In the genomic region with DNA sequence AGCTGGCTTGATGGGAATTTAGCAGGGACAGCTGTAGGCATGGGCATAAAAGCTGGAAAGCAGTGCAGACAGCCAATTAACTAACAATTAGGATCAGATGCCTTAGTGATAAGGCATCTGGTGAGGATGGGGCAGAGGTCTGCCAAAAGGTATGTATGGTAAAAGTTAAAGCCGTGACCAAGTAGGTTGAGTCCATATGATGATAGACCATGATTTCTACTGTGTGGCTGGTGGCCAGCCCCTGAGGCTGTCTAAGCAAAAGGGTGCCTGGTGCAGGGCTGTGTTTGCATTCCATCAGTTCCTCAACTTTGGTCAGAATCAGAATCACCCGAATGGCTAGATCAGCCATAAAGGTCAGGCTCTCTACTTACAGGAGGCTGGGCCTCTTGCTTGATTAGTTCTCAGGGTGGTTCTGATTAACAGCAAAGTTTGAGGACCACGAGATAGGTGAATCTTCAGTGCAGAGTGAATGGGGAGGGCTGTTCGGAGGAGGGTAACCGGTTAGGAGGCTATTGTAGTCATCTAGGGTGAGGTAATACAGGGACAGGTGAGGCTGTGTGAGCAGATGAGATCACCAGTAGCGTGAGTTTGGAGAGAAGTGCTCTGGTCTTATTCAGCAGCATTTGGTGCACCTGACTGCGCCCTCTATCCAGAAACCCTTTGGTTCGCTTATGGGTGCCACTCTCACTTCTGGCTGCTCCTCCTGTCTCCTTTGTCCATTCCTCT, we compare ENCODE assay signal across 25 cellular contexts. TPM values are rescaled to one million over a fixed set of nuclear protein-coding genes. Genes with fewer than 3 reads are reported as not detected.
A peak's percentile ranks its signal among the peaks of the same experiment; 100 is the strongest.
DNase-seq lines count a peak whose midpoint lies in the region; ATAC-seq and TF ChIP-seq lines count a peak whose summit lies in the region.
"Had no signal": no experiment of that assay in that cellular context is flagged by ENCODE, and none has a peak within 500 bp of the region (broad histone marks: within the 10 kb centered on the region; RNA-seq: fewer than 3 reads in every experiment).

No MANE protein-coding gene starts in this region.

- H2BK120ac ChIP-seq in trophoblast cell (ENCODE audit: insufficient read depth, low read length, poor library complexity), result peak overlapping the region; percentile 13

- H3K4me1 ChIP-seq in endodermal cell (ENCODE audit: control insufficient read depth, insufficient read depth, low read length) (peaks cover 11% of the 10 kb centered on the region), trophoblast cell (ENCODE audit: control insufficient read depth in 1 of 2, insufficient read depth in 2 of 2, low read length in 2 of 2) (peaks cover 37 to 47% of the 10 kb centered on the region in 2 experiments)

- H3K9me3 ChIP-seq in endodermal cell (ENCODE audit: control insufficient read depth, low read length) (no peaks in the 10 kb centered on the region), trophoblast cell (ENCODE audit: insufficient read depth, low read depth, low read length) (no peaks in the 10 kb centered on the region)
- H3K9me3 ChIP-seq: heart right ventricle, prostate gland, right lobe of liver had no signal

- H2AK5ac ChIP-seq in trophoblast cell (ENCODE audit: low read length), result peak overlapping the region; percentile 31

- H3K4me1 Mint-ChIP-seq in endodermal cell, result peaks cover 43% of the 10 kb centered on the region
- peaks cover 33 to 39% of the 10 kb centered on the region in 2 donors for H3K4me1 Mint-ChIP-seq in natural killer cell treated with Interleukin-12 subunit alpha and Interleukin-12 subunit beta and Interleukin-15 and Interleukin-18, amount 100 ng/mL, for 72 hours (ENCODE audit: low read depth in 2 of 2)

- H4K8ac ChIP-seq in trophoblast cell (ENCODE audit: low read depth, low read length), result no peak overlapping the region

- H3K36me3 ChIP-seq in endodermal cell (ENCODE audit: control insufficient read depth, insufficient read depth, low read length) (no peaks in the 10 kb centered on the region), trophoblast cell (ENCODE audit: control insufficient read depth in 1 of 2, insufficient read depth in 2 of 2, low read length in 2 of 2) (no peaks in the 10 kb centered on the region)
- H3K36me3 ChIP-seq: heart right ventricle, prostate gland, right lobe of liver had no signal

- H3K27me3 ChIP-seq in endodermal cell (ENCODE audit: control insufficient read depth, insufficient read depth, low read length, poor library complexity, severe bottlenecking) (no peaks in the 10 kb centered on the region), trophoblast cell (ENCODE audit: insufficient read depth, low read length) (no peaks in the 10 kb centered on the region)
- H3K27me3 ChIP-seq: heart right ventricle, right lobe of liver had no signal

- H3K23ac ChIP-seq in trophoblast cell (ENCODE audit: low read length), result no peak overlapping the region

- no peak overlapping the region for H3K4ac ChIP-seq in trophoblast cell (ENCODE audit: low read depth, low read length)

- WGBS in endodermal cell (ENCODE audit: insufficient coverage in 1 of 2, insufficient read length in 1 of 2), 2 experiments, result 93 to 96% methylated on average over 6 to 8 of the region's 8 CpGs
- no CpG with 5 or more reads among the region's 8 CpGs for WGBS in trophoblast cell (ENCODE audit: extremely low coverage, insufficient coverage, insufficient read length)

- no peak overlapping the region for H3K4me3 Mint-ChIP-seq in endodermal cell
- no peak overlapping the region for H3K4me3 Mint-ChIP-seq in natural killer cell treated with Interleukin-12 subunit alpha and Interleukin-12 subunit beta and Interleukin-15 and Interleukin-18, amount 100 ng/mL, for 72 hours
- H3K4me3 Mint-ChIP-seq: activated T-cell treated with anti-CD3 and anti-CD28 coated beads, Interleukin-2, amount 50 U/mL, for 24 hours; stimulated activated naive CD8-positive, alpha-beta T cell treated with anti-CD3 and anti-CD28 coated beads, Interleukin-15, amount 100 ng/mL, for 72 hours; WTC11 had no signal

- H3K27ac ChIP-seq in endodermal cell (ENCODE audit: low read depth, low read length) (no peak overlapping the region), trophoblast cell (ENCODE audit: low read depth, low read length) (peak overlapping the region; percentile 26)
- H3K27ac ChIP-seq: coronary artery, heart right ventricle, prostate gland, right lobe of liver had no signal

- no peak overlapping the region for H2AFZ ChIP-seq in trophoblast cell (ENCODE audit: insufficient read depth, low read length, poor library complexity)

- no peak overlapping the region for H3K18ac ChIP-seq in trophoblast cell (ENCODE audit: low read length)

- H3K36me3 Mint-ChIP-seq in endodermal cell (ENCODE audit: low read depth), result no peaks in the 10 kb centered on the region
- no peaks in the 10 kb centered on the region for H3K36me3 Mint-ChIP-seq in natural killer cell treated with Interleukin-12 subunit alpha and Interleukin-12 subunit beta and Interleukin-15 and Interleukin-18, amount 100 ng/mL, for 72 hours
- H3K36me3 Mint-ChIP-seq: WTC11 had no signal

- no peak overlapping the region for H4K12ac ChIP-seq in trophoblast cell (ENCODE audit: low read depth, low read length)

- H4K91ac ChIP-seq in trophoblast cell (ENCODE audit: low read depth, low read length), result peak overlapping the region; percentile 7

- H3K4me3 ChIP-seq in endodermal cell (ENCODE audit: low read length), result no peak overlapping the region
- H3K4me3 ChIP-seq in trophoblast cell (ENCODE audit: low read depth, low read length), result no peak overlapping the region
- H3K4me3 ChIP-seq: coronary artery, heart right ventricle, prostate gland, right lobe of liver had no signal

- no peak for ATAC-seq in natural killer cell treated with Interleukin-12 subunit alpha and Interleukin-12 subunit beta and Interleukin-15 and Interleukin-18, amount 100 ng/mL, for 72 hours
- ATAC-seq: heart right ventricle; stimulated activated naive CD8-positive, alpha-beta T cell treated with anti-CD3 and anti-CD28 coated beads, Interleukin-15, amount 100 ng/mL, for 72 hours; WTC11 had no signal

- H3K14ac ChIP-seq in trophoblast cell (ENCODE audit: low read length), result no peak overlapping the region

- H3K4me2 ChIP-seq in trophoblast cell (ENCODE audit: low read length), result no peak overlapping the region

- H3K79me2 ChIP-seq in trophoblast cell (ENCODE audit: control insufficient read depth, insufficient read depth, low read length, poor library complexity), result no peaks in the 10 kb centered on the region

- H3K9ac ChIP-seq in endodermal cell (ENCODE audit: extremely low read depth, low read length, poor library complexity, severe bottlenecking) (no peak overlapping the region), trophoblast cell (ENCODE audit: low read length) (no peak overlapping the region)

- DNase-seq in EL, result peak; percentile 43
- DNase-seq in NCI-H2029 (lab: John Stamatoyannopoulos, UW), result peak; percentile 68
- no peak for DNase-seq in endodermal cell
- DNase-seq in trophoblast cell, result peak; percentile 84 to 88
- no peak for DNase-seq in T1000 (lab: John Stamatoyannopoulos, UW)
- no peak for DNase-seq in natural killer cell treated with Interleukin-12 subunit alpha and Interleukin-12 subunit beta and Interleukin-15 and Interleukin-18, amount 100 ng/mL, for 72 hours (ENCODE audit: low spot score)
- DNase-seq in amygdala (lab: John Stamatoyannopoulos, UW), result no peak
- DNase-seq: activated T-cell treated with anti-CD3 and anti-CD28 coated beads, Interleukin-2, amount 50 U/mL, for 24 hours; caudate nucleus; DND-41; effector memory CD4-positive, alpha-beta T cell; GOT3; heart right ventricle; kidney; NCI-H1048; NCI-H1694 treated with DMSO at 0.1 percent for 48 hours; NCI-H2227 treated with DMSO at 0.1 percent for 48 hours; stimulated activated CD8-positive, alpha-beta memory T cell treated with anti-CD3 and anti-CD28 coated beads, Interleukin-4, amount 100 ng/mL, for 48 hours; stimulated activated naive CD8-positive, alpha-beta T cell treated with anti-CD3 and anti-CD28 coated beads, Interleukin-15, amount 100 ng/mL, for 72 hours had no signal

- no peaks in the 10 kb centered on the region for H3K9me3 Mint-ChIP-seq in endodermal cell
- no peaks in the 10 kb centered on the region for H3K9me3 Mint-ChIP-seq in natural killer cell treated with Interleukin-12 subunit alpha and Interleukin-12 subunit beta and Interleukin-15 and Interleukin-18, amount 100 ng/mL, for 72 hours
- H3K9me3 Mint-ChIP-seq: activated T-cell treated with anti-CD3 and anti-CD28 coated beads, Interleukin-2, amount 50 U/mL, for 24 hours; stimulated activated naive CD8-positive, alpha-beta T cell treated with anti-CD3 and anti-CD28 coated beads, Interleukin-15, amount 100 ng/mL, for 72 hours; WTC11 had no signal

- H3K79me1 ChIP-seq in trophoblast cell (ENCODE audit: low read length), result peaks cover 10% of the 10 kb centered on the region

- peak overlapping the region; percentile 15 for H3K27ac Mint-ChIP-seq in endodermal cell
- peak overlapping the region in 1 of 2 donors; percentile 49 for H3K27ac Mint-ChIP-seq in natural killer cell treated with Interleukin-12 subunit alpha and Interleukin-12 subunit beta and Interleukin-15 and Interleukin-18, amount 100 ng/mL, for 72 hours
- H3K27ac Mint-ChIP-seq: activated T-cell treated with anti-CD3 and anti-CD28 coated beads, Interleukin-2, amount 50 U/mL, for 24 hours; WTC11 had no signal

- no peak overlapping the region for H2BK12ac ChIP-seq in trophoblast cell (ENCODE audit: low read length)

- no peak overlapping the region for H2BK5ac ChIP-seq in trophoblast cell (ENCODE audit: low read depth, low read length, poor library complexity)

- H3K27me3 Mint-ChIP-seq in endodermal cell (ENCODE audit: insufficient read depth), result peaks cover 5% of the 10 kb centered on the region
- H3K27me3 Mint-ChIP-seq in natural killer cell treated with Interleukin-12 subunit alpha and Interleukin-12 subunit beta and Interleukin-15 and Interleukin-18, amount 100 ng/mL, for 72 hours, result peaks cover 0 to 11% of the 10 kb centered on the region in 2 donors

- TF ChIP-seq CTCF in endodermal cell (conservative IDR thresholded peaks at IDR 0.05), result no peak

RNA-seq across cellular contexts. Expression of a gene that starts 27.2 kb away (rescaled TPM):
- 100 to 1,000 TPM; 149 to 195 TPM for total RNA-seq in endodermal cell
- 23.6 TPM for polyA plus RNA-seq in endodermal cell (2013, experiment 1 of 2)
- polyA plus RNA-seq in endodermal cell (2013, experiment 2 of 2), result 16.9 TPM
- 23.3 and 24.1 TPM in 2 replicates for polyA plus RNA-seq in trophoblast cell (2013)
- 10 to 100 TPM in 1 of 2 donors, 1 to 10 TPM in 1; 9.6 to 11.0 TPM for total RNA-seq in natural killer cell treated with Interleukin-12 subunit alpha and Interleukin-12 subunit beta and Interleukin-15 and Interleukin-18, amount 100 ng/mL, for 72 hours

RNA-seq across cellular contexts. Expression of a gene that starts 55.7 kb away (rescaled TPM):
- 1 to 10 TPM in 1 of 2 donors, under 1 TPM in 1; 0.81 to 1.5 TPM for total RNA-seq in endodermal cell
- 0.75 TPM for polyA plus RNA-seq in endodermal cell (2013, experiment 1 of 2)
- 0.66 TPM for polyA plus RNA-seq in endodermal cell (2013, experiment 2 of 2)
- polyA plus RNA-seq in trophoblast cell (2013), result 2.4 TPM in 2 replicates
- not detected for total RNA-seq in natural killer cell treated with Interleukin-12 subunit alpha and Interleukin-12 subunit beta and Interleukin-15 and Interleukin-18, amount 100 ng/mL, for 72 hours
- total RNA-seq: astrocyte, RPMI7951, WTC11 had no signal

Comparison
In these comparisons a context has a peak if more than half of its experiments do, and no peak if none do; other contexts are left out.
1. DNase-seq: peak in EL (single experiment), NCI-H2029 (single experiment) and trophoblast cell (2 of 2); none in endodermal cell (single experiment), T1000 (single experiment), natural killer cell treated with Interleukin-12 subunit alpha and Interleukin-12 subunit beta and Interleukin-15 and Interleukin-18, amount 100 ng/mL, for 72 hours (single experiment) and amygdala (0 of 56).
2. RNA of a gene that starts 27.2 kb away (total RNA-seq): 149 to 195 TPM in endodermal cell; 9.6 to 11.0 TPM in natural killer cell treated with Interleukin-12 subunit alpha and Interleukin-12 subunit beta and Interleukin-15 and Interleukin-18, amount 100 ng/mL, for 72 hours; every median in the first group is over 10 times any median in the second.